Comparison of ENCODE assay signal across 8 cellular contexts in the genomic region with DNA sequence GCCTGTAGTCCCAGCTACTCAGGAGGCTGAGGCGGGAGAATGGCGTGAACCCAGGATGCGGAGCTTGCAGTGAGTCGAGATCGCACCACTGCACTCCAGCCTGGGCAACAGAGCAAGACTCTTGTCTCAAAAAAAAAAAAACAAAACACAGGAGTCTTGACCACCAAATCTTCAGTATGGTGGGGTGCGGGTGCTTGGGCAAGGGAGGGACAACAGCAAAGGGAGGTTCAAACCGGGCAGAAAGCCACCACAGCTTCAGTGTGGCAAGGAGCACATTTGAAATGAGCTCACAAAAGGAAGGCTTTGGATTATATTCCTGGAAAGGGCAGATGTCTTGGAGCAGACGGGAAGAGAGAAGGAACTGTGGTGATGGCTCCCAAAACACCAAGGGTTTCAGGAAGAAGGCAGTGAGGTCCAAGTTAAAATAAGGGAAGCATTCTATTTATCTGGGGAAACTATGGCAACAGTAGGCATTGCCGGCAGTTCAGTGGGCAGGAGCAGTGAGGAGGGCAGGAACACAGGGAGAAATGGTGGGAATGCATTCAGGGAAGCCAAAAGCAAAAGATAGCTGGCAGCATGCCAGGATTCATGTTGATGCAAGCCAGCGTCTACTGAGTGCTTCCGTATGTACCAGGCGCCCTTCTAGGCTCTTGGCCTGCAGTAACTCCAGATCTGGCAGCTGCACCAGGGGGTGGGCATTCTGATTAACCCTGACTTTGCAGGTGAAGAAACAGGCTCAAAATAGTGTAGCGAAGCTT.
A peak's percentile ranks its signal among the peaks of the same experiment; 100 is the strongest.
DNase-seq lines count a peak whose midpoint lies in the region; ATAC-seq and TF ChIP-seq lines count a peak whose summit lies in the region.

No MANE protein-coding gene starts in this region.

- peak overlapping the region; percentile 23 to 81 for H3K27ac Mint-ChIP-seq in stimulated activated naive CD8-positive, alpha-beta T cell treated with anti-CD3 and anti-CD28 coated beads, Interleukin-15, amount 100 ng/mL, for 72 hours

- H3K27me3 Mint-ChIP-seq in stimulated activated naive CD8-positive, alpha-beta T cell treated with anti-CD3 and anti-CD28 coated beads, Interleukin-15, amount 100 ng/mL, for 72 hours, result no peaks in the 10 kb centered on the region

- TF ChIP-seq CTCF in cardiac fibroblast (IDR thresholded peaks at IDR 0.05; ENCODE audit: low read depth, low read length), result no peak

- peak overlapping the region; percentile 19 to 51 for H3K4me3 Mint-ChIP-seq in stimulated activated naive CD8-positive, alpha-beta T cell treated with anti-CD3 and anti-CD28 coated beads, Interleukin-15, amount 100 ng/mL, for 72 hours

- peak; percentile 51 for ATAC-seq in stimulated activated naive CD8-positive, alpha-beta T cell treated with anti-CD3 and anti-CD28 coated beads, Interleukin-15, amount 100 ng/mL, for 72 hours
- no peak for ATAC-seq in HG02973 (IDR thresholded peaks at IDR 0.05; ENCODE audit: unreplicated experiment)

- no peak overlapping the region for H3K4me3 ChIP-seq in cardiac fibroblast (replicated peaks in 1 of 2; ENCODE audit: low read depth in 2 of 2, low read length in 2 of 2)

- no peaks in the 10 kb centered on the region for H3K9me3 Mint-ChIP-seq in stimulated activated naive CD8-positive, alpha-beta T cell treated with anti-CD3 and anti-CD28 coated beads, Interleukin-15, amount 100 ng/mL, for 72 hours

- DNase-seq in GM04503 (ENCODE audit: low read depth) (peak; percentile 52), NCI-H2227 (lab: John Stamatoyannopoulos, UW; ENCODE audit: unreplicated experiment) (peak; percentile 69), cardiac fibroblast (ENCODE audit: low read depth in 2 of 2) (peak; percentile 97 to 98), kidney glomerular epithelial cell (lab: John Stamatoyannopoulos, UW) (peak; percentile 82), GOT3 (lab: John Stamatoyannopoulos, UW) (no peak), OCI-M1 (lab: John Stamatoyannopoulos, UW) (no peak)
- DNase-seq in stimulated activated naive CD8-positive, alpha-beta T cell treated with anti-CD3 and anti-CD28 coated beads, Interleukin-15, amount 100 ng/mL, for 72 hours, result no peak

- peaks cover 53% of the 10 kb centered on the region for H3K4me1 Mint-ChIP-seq in stimulated activated naive CD8-positive, alpha-beta T cell treated with anti-CD3 and anti-CD28 coated beads, Interleukin-15, amount 100 ng/mL, for 72 hours

Comparison
In these comparisons a context has a peak if more than half of its experiments do, and no peak if none do; other contexts are left out.
1. DNase-seq: peak in GM04503 (single experiment), NCI-H2227 (single experiment), cardiac fibroblast (2 of 2) and kidney glomerular epithelial cell (single experiment); none in stimulated activated naive CD8-positive, alpha-beta T cell treated with anti-CD3 and anti-CD28 coated beads, Interleukin-15, amount 100 ng/mL, for 72 hours (0 of 2), GOT3 (single experiment) and OCI-M1 (single experiment).